Comparison of ENCODE assay signal across 1 cellular context in the genomic region with DNA sequence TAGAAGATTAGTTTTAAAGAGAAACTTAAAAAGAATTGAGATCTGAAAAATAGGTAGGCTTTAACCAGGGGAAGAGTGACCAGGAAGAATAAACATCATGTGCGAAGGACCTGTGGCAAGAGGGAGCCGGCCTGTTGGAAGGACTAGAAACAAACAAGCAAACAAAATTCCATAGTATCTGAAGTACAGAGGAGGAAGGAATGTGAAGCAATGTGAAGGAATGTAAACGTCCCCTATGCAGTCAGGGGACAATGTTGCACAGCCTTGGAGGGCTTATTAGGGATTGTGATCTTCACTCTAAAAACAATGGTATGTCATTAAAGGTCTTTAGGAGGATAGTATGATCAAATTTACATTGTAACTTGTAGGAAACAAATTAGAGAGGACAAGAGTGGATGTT.
TF ChIP-seq lines count a peak whose summit lies in the region.

No MANE protein-coding gene starts in this region.

TF ChIP-seq in GM23338, 12 proteins besides CTCF, POLR2A, EP300 and RAD21 (continued from another document):
- no peak for TF ChIP-seq ZNF331 (CRISPR knock-in tag; IDR thresholded peaks at IDR 0.05; ENCODE audit: low read depth)
- no peak for TF ChIP-seq EZH2phosphoT487 (IDR thresholded peaks at IDR 0.05; ENCODE audit: unreplicated experiment)
- no peak for TF ChIP-seq CREB1 (CRISPR knock-in tag; IDR thresholded peaks at IDR 0.05; ENCODE audit: low read depth)
- no peak for TF ChIP-seq ZNF114 (CRISPR knock-in tag; IDR thresholded peaks at IDR 0.05)
- TF ChIP-seq, protein P1, sequence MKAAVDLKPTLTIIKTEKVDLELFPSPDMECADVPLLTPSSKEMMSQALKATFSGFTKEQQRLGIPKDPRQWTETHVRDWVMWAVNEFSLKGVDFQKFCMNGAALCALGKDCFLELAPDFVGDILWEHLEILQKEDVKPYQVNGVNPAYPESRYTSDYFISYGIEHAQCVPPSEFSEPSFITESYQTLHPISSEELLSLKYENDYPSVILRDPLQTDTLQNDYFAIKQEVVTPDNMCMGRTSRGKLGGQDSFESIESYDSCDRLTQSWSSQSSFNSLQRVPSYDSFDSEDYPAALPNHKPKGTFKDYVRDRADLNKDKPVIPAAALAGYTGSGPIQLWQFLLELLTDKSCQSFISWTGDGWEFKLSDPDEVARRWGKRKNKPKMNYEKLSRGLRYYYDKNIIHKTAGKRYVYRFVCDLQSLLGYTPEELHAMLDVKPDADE (IDR thresholded peaks at IDR 0.05), result no peak
- TF ChIP-seq, protein P2, sequence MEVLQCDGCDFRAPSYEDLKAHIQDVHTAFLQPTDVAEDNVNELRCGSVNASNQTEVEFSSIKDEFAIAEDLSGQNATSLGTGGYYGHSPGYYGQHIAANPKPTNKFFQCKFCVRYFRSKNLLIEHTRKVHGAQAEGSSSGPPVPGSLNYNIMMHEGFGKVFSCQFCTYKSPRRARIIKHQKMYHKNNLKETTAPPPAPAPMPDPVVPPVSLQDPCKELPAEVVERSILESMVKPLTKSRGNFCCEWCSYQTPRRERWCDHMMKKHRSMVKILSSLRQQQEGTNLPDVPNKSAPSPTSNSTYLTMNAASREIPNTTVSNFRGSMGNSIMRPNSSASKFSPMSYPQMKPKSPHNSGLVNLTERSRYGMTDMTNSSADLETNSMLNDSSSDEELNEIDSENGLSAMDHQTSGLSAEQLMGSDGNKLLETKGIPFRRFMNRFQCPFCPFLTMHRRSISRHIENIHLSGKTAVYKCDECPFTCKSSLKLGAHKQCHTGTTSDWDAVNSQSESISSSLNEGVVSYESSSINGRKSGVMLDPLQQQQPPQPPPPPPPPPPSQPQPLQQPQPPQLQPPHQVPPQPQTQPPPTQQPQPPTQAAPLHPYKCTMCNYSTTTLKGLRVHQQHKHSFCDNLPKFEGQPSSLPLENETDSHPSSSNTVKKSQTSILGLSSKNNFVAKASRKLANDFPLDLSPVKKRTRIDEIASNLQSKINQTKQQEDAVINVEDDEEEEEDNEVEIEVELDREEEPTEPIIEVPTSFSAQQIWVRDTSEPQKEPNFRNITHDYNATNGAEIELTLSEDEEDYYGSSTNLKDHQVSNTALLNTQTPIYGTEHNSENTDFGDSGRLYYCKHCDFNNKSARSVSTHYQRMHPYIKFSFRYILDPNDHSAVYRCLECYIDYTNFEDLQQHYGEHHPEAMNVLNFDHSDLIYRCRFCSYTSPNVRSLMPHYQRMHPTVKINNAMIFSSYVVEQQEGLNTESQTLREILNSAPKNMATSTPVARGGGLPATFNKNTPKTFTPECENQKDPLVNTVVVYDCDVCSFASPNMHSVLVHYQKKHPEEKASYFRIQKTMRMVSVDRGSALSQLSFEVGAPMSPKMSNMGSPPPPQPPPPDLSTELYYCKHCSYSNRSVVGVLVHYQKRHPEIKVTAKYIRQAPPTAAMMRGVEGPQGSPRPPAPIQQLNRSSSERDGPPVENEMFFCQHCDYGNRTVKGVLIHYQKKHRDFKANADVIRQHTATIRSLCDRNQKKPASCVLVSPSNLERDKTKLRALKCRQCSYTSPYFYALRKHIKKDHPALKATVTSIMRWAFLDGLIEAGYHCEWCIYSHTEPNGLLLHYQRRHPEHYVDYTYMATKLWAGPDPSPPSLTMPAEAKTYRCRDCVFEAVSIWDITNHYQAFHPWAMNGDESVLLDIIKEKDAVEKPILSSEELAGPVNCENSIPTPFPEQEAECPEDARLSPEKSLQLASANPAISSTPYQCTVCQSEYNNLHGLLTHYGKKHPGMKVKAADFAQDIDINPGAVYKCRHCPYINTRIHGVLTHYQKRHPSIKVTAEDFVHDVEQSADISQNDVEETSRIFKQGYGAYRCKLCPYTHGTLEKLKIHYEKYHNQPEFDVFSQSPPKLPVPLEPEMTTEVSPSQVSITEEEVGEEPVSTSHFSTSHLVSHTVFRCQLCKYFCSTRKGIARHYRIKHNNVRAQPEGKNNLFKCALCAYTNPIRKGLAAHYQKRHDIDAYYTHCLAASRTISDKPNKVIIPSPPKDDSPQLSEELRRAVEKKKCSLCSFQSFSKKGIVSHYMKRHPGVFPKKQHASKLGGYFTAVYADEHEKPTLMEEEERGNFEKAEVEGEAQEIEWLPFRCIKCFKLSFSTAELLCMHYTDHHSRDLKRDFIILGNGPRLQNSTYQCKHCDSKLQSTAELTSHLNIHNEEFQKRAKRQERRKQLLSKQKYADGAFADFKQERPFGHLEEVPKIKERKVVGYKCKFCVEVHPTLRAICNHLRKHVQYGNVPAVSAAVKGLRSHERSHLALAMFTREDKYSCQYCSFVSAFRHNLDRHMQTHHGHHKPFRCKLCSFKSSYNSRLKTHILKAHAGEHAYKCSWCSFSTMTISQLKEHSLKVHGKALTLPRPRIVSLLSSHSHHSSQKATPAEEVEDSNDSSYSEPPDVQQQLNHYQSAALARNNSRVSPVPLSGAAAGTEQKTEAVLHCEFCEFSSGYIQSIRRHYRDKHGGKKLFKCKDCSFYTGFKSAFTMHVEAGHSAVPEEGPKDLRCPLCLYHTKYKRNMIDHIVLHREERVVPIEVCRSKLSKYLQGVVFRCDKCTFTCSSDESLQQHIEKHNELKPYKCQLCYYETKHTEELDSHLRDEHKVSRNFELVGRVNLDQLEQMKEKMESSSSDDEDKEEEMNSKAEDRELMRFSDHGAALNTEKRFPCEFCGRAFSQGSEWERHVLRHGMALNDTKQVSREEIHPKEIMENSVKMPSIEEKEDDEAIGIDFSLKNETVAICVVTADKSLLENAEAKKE (CRISPR knock-in tag; IDR thresholded peaks at IDR 0.05), result no peak
